Comparison of ENCODE assay signal across 8 cellular contexts in genomic region chr14:81170104-81170828, GRCh38. TPM values are rescaled to one million over a fixed set of nuclear protein-coding genes. Genes with fewer than 3 reads are reported as not detected.
DNase-seq lines count a peak whose midpoint lies in the region; ATAC-seq, FAIRE-seq and TF ChIP-seq lines count a peak whose summit lies in the region.

No MANE protein-coding gene starts in this region.

- H3K4me1 Mint-ChIP-seq in MCF 10A (ENCODE audit: insufficient read depth, unreplicated experiment), result peaks cover 15% of the 10 kb centered on the region

- TF ChIP-seq POLR2A in A549 (IDR thresholded peaks at IDR 0.05; ENCODE audit: low read length), result peak; percentile 94

- H3K27ac ChIP-seq in A549 (peak overlapping the region; percentile 82 to 92), skeletal muscle tissue (ENCODE audit: low read depth, low read length) (peak overlapping the region; percentile 96)

- TF ChIP-seq CTCF in A549 (IDR thresholded peaks at IDR 0.05), result peak; percentile 89
- TF ChIP-seq CTCF in MCF 10A (IDR thresholded peaks at IDR 0.05; ENCODE audit: unreplicated experiment), result peak; percentile 66

- POLR2A ChIA-PET in A549 (lab: Yijun Ruan, JAX) (interaction anchor here (0.6 to 2.1 kb wide), 8 partner anchors 9 to 183 kb away, joined by 3 to 19 read pairs (median 5); partner anchors contain the start of gene GTF2A1), MCF 10A (lab: Yijun Ruan, JAX) (interaction anchor here (0.6 to 2.3 kb wide), 13 partner anchors 10 to 528 kb away, joined by 3 to 17 read pairs (median 4); partner anchors contain the start of gene CEP128)

- peak overlapping the region; percentile 80 for H3K4me3 Mint-ChIP-seq in MCF 10A (ENCODE audit: unreplicated experiment)

- intact Hi-C loops in MCF 10A (cut with micrococcal nuclease), result loop anchor here (1.0 to 2.0 kb wide), 3 partner anchors 174 to 294 kb away; partner anchors contain the start of gene TSHR

- no peaks in the 10 kb centered on the region for H3K9me3 ChIP-seq in A549
- no peaks in the 10 kb centered on the region for H3K9me3 ChIP-seq in iPS-18c (ENCODE audit: control insufficient read depth, insufficient read depth, low read length)
- no peaks in the 10 kb centered on the region for H3K9me3 ChIP-seq in skeletal muscle tissue (ENCODE audit: control insufficient read depth in 3 of 3, low read length in 3 of 3)

- peak overlapping the region; percentile 78 for H3K27ac Mint-ChIP-seq in MCF 10A (ENCODE audit: low read depth, unreplicated experiment)

- no peaks in the 10 kb centered on the region for H3K27me3 Mint-ChIP-seq in MCF 10A (ENCODE audit: insufficient read depth, unreplicated experiment)

- no peak for FAIRE-seq in A549 (lab: Jason Lieb, UNC)

- DNase-seq in A549 (ENCODE audit: low read depth in 1 of 2, low spot score in 1 of 2), result peak; percentile 89 to 91
- peak; percentile 89 for DNase-seq in NCI-H2107 (lab: John Stamatoyannopoulos, UW)
- peak; percentile 88 for DNase-seq in UCSD-AML1 (lab: John Stamatoyannopoulos, UW; ENCODE audit: unreplicated experiment)
- peak; percentile 89 for DNase-seq in MCF 10A (ENCODE audit: unreplicated experiment)

- no peaks in the 10 kb centered on the region for H3K36me3 Mint-ChIP-seq in MCF 10A (ENCODE audit: insufficient read depth, unreplicated experiment)

- no TSS peak for BruUV-seq in MCF 10A (replicated peaks; lab: Mats Ljungman, UMichigan)

- CTCF ChIA-PET in A549 (lab: Yijun Ruan, JAX) (interaction anchor here (0.6 to 2.8 kb wide), 19 partner anchors 9 to 294 kb away, joined by 3 to 14 read pairs (median 4); no protein-coding TSS in a partner anchor), MCF 10A (lab: Yijun Ruan, JAX) (interaction anchor here (0.5 to 5.0 kb wide), 42 partner anchors 10 to 307 kb away, joined by 3 to 60 read pairs (median 4); partner anchors contain the start of genes CEP128 and TSHR)

- H3K9me3 Mint-ChIP-seq in MCF 10A (ENCODE audit: unreplicated experiment), result no peaks in the 10 kb centered on the region

- peak overlapping the region; percentile 62 for H3K4me3 ChIP-seq in A549
- peak overlapping the region; percentile 37 for H3K4me3 ChIP-seq in iPS-18c (ENCODE audit: insufficient read depth, low read depth, low read length)
- H3K4me3 ChIP-seq in skeletal muscle tissue (ENCODE audit: low read length in 3 of 3), result peak overlapping the region; percentile 88 to 95 (median 94)

- no peaks in the 10 kb centered on the region for H3K36me3 ChIP-seq in skeletal muscle tissue (ENCODE audit: control insufficient read depth in 3 of 3, insufficient read depth in 3 of 3, low read length in 3 of 3)

- under 1% methylated on average over 21 of the region's 28 CpGs for whole genome bisulfite sequencing in A549 (ENCODE audit: missing lambda C conversion rate)

- peak overlapping the region; percentile 88 to 99 (median 94) for H3K9ac ChIP-seq in skeletal muscle tissue (ENCODE audit: low read depth in 1 of 3, low read length in 3 of 3)

- 0 out of 3 replicates have a peak, but pooled peaks cover 2% of the 10 kb centered on the region for H3K4me1 ChIP-seq in A549
- H3K4me1 ChIP-seq in skeletal muscle tissue (ENCODE audit: control insufficient read depth in 3 of 3, insufficient read depth in 3 of 3, low read length in 3 of 3), result peaks cover 0 to 12% (median 10%) of the 10 kb centered on the region in 3 donors

- H3K27me3 ChIP-seq in skeletal muscle tissue (ENCODE audit: control insufficient read depth in 3 of 3, insufficient read depth in 3 of 3, low read length in 3 of 3), result no peaks in the 10 kb centered on the region

- ATAC-seq in A549 (peak; percentile 100), GM18520 (IDR thresholded peaks at IDR 0.05; ENCODE audit: unreplicated experiment) (peak; percentile 89), HG03064 (IDR thresholded peaks at IDR 0.05; ENCODE audit: low read depth, unreplicated experiment) (peak; percentile 97)

- peak; percentile 67 to 72 for TF ChIP-seq RAD21 in A549 (conservative IDR thresholded peaks at IDR 0.05 in 1 of 2, IDR thresholded peaks at IDR 0.05 in 1 of 2)

- peak overlapping the region; percentile 86 for H3K4me2 ChIP-seq in A549

- TF ChIP-seq EP300 in A549 (IDR thresholded peaks at IDR 0.05), result no peak

TF ChIP-seq in A549, 52 proteins besides CTCF, POLR2A, EP300 and RAD21:
- TF ChIP-seq MAFK (IDR thresholded peaks at IDR 0.05; ENCODE audit: partially characterized antibody) (peak; percentile 61), BCL3 (IDR thresholded peaks at IDR 0.05) (peak; percentile 90), MAX (IDR thresholded peaks at IDR 0.05) (peak; percentile 65), FOSL2 (IDR thresholded peaks at IDR 0.05) (peak; percentile 49; the same call in 1 of the 2 replicates), FOSL2 (CRISPR knock-in tag; IDR thresholded peaks at IDR 0.05) (peak; percentile 94), GATA3 (IDR thresholded peaks at IDR 0.05; ENCODE audit: borderline replicate concordance) (no peak), HDAC2 (IDR thresholded peaks at IDR 0.05) (no peak), JUN (IDR thresholded peaks at IDR 0.05) (peak; percentile 90 to 93), SREBF2 (IDR thresholded peaks at IDR 0.05) (no peak), SMC3 (IDR thresholded peaks at IDR 0.05) (peak; percentile 68), HEYL (CRISPR knock-in tag; IDR thresholded peaks at IDR 0.05) (no peak), PHF8 (IDR thresholded peaks at IDR 0.05; ENCODE audit: borderline replicate concordance, low read depth) (peak; percentile 90), JUNB (IDR thresholded peaks at IDR 0.05) (peak; percentile 34; the same call in 1 of the 2 replicates)

RNA-seq across cellular contexts. Expression of gene GTF2A1, which starts 50.5 kb away (rescaled TPM):
- 19.6 and 22.4 TPM in 2 replicates for polyA plus RNA-seq in A549 (2011; rRNA removed)
- 5.4 and 9.1 TPM in 2 replicates for polyA plus RNA-seq in A549 (2012; cell fraction: cytosol; rRNA removed)
- polyA plus RNA-seq in A549 (2012; cell fraction: nucleus; rRNA removed), result 2.3 and 3.5 TPM in 2 replicates
- polyA plus RNA-seq in A549 (2017; fragmentation: RNase III; extraction: RNeasy Plus Mini Kit Qiagen cat#74134 plus additional on column Dnase treatment), result 12.5 to 15.0 TPM (median 13.3 TPM) in 3 replicates
- polyA minus RNA-seq in A549 (2011; rRNA and poly(A)+ RNA removed), result 35.1 and 39.4 TPM in 2 replicates
- total RNA-seq in MCF 10A (2022), result 35.0 and 49.4 TPM in 2 replicates
- 14.6 TPM for total RNA-seq in skeletal muscle tissue

Comparison
In these comparisons a context has a peak if more than half of its experiments do, and no peak if none do; other contexts are left out.
1. Peak in every context shown above with its lines: DNase-seq, ATAC-seq, H3K4me3 ChIP-seq and H3K27ac ChIP-seq.
2. H3K4me3 ChIP-seq: peak in every context shown above with its lines; median percentile 94 in skeletal muscle tissue; 62 in A549; 37 in iPS-18c.